ENCODE assay signal across 14 cellular contexts in the genomic region with DNA sequence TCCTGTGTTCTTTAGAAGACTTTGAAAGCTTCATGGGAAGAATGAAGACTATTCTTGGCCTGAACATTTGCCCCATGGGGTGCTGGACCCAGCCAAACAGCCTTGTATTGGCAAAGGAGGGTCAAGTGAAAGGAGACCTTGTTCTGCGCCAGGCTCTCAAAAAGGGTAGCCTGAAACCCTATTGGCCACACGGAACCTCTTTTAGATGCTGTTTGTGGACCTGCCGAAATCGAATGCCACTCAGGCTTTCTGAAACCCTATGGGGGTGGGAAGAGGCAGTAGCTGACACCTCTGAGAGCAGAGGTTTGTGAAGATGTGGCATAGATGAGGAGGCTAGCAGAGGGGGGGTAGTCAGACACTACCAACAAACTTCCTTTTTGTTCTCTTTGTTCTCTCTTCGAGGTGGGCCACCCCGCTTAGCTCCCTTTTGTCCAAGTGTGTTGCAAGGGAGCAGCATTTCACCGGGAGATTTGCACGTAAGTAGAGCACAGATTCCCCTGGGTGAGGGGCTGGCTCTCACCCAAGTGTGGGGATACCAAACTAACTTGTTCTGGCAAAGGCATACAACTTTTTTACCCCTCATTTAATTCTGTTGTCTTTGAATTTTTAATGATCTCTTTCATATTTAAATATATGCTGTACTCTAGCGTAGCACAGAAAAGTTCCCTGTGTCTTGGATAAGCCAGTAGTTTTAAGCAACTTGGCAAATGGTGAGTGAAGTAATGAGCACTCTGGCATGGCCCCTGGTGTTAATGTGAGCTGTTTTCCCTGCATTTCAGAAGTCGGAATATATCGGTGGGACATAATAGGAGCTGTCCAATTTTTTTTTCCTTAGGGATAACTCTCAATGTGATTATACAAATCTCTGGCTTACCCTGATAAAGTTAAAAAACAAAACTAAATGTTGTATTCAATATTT.
DNase-seq lines count a peak whose midpoint lies in the region; ATAC-seq and TF ChIP-seq lines count a peak whose summit lies in the region.
"Had no signal": no experiment of that assay in that cellular context is flagged by ENCODE, and none has a peak within 500 bp of the region (broad histone marks: within the 10 kb centered on the region; RNA-seq: fewer than 3 reads in every experiment).

No MANE protein-coding gene starts in this region.

- DNase-seq in Right ventricle myocardium superior (peak; percentile 62), cardiac septum (ENCODE audit: low spot score) (no peak), vagina (ENCODE audit: extremely low spot score in 2 of 2) (no peak), dedifferentiated amniotic fluid mesenchymal stem cell (ENCODE audit: extremely low spot score) (no peak), epidermal melanocyte (ENCODE audit: insufficient read length, low spot score) (no peak)
- DNase-seq in naive thymus-derived CD4-positive, alpha-beta T cell, result no peak
- no peak for DNase-seq in activated naive CD4-positive, alpha-beta T cell treated with Interleukin-2 at 50 U/mL for 16 hours
- DNase-seq: kidney; NCI-H1436 treated with DMSO at 0.1 percent for 48 hours; stimulated activated CD4-positive, alpha-beta T cell treated with anti-CD3 and anti-CD28 coated beads, Interleukin-1b, Interleukin-23, amount 100 ng/mL, for 48 hours had no signal

- H3K4me3 Mint-ChIP-seq in naive thymus-derived CD4-positive, alpha-beta T cell, result no peak overlapping the region

- CTCF ChIA-PET in naive thymus-derived CD4-positive, alpha-beta T cell (lab: Charles Lee), result interaction anchor here (0.6 to 1.7 kb wide), 3 partner anchors 15 to 183 kb away, joined by 3 to 5 read pairs (median 4); no protein-coding TSS in a partner anchor

- no peak for TF ChIP-seq CTCF in vagina (IDR thresholded peaks at IDR 0.05)

- H3K27me3 ChIP-seq in naive thymus-derived CD4-positive, alpha-beta T cell (ENCODE audit: control insufficient read depth in 2 of 2, insufficient read depth in 2 of 2, low read length in 2 of 2), result no peaks in the 10 kb centered on the region
- H3K27me3 ChIP-seq in vagina, result no peaks in the 10 kb centered on the region
- H3K27me3 ChIP-seq: cardiac muscle cell, gastroesophageal sphincter, tibial nerve had no signal

- H3K9me3 ChIP-seq in naive thymus-derived CD4-positive, alpha-beta T cell (ENCODE audit: control insufficient read depth in 2 of 3, low read length in 3 of 3), result no peaks in the 10 kb centered on the region
- no peaks in the 10 kb centered on the region for H3K9me3 ChIP-seq in vagina
- H3K9me3 ChIP-seq: gastroesophageal sphincter, tibial nerve had no signal

- peaks cover 7 to 24% (median 23%) of the 10 kb centered on the region in 5 donors for H3K36me3 Mint-ChIP-seq in naive thymus-derived CD4-positive, alpha-beta T cell

- H3K27ac ChIP-seq in cingulate gyrus (ENCODE audit: low read depth, low read length) (peak overlapping the region; percentile 76), vagina (no peak overlapping the region)
- no peak overlapping the region for H3K27ac ChIP-seq in naive thymus-derived CD4-positive, alpha-beta T cell (ENCODE audit: low read depth, low read length)

- no peaks in the 10 kb centered on the region for H3K27me3 Mint-ChIP-seq in naive thymus-derived CD4-positive, alpha-beta T cell

- no peaks in the 10 kb centered on the region for H3K4me1 ChIP-seq in naive thymus-derived CD4-positive, alpha-beta T cell (ENCODE audit: control insufficient read depth in 2 of 2, insufficient read depth in 2 of 2, low read length in 2 of 2)
- no peaks in the 10 kb centered on the region for H3K4me1 ChIP-seq in vagina

- intact Hi-C loops in Right ventricle myocardium superior (cut with DNase I) (no loop called here), cardiac septum (cut with DNase I) (loop anchor here (5.0 kb wide), 1 partner anchor 106 kb away; a partner anchor contains a TSS), vagina (cut with DNase I) (loop anchor here (5.0 kb wide), 1 partner anchor 196 kb away; no protein-coding TSS in a partner anchor)
- intact Hi-C loops in naive thymus-derived CD4-positive, alpha-beta T cell (cut with micrococcal nuclease), result loop anchor here in 1 of 2 donors (5.0 kb wide), 2 partner anchors 106 to 371 kb away; a partner anchor contains a TSS

- POLR2A ChIA-PET in naive thymus-derived CD4-positive, alpha-beta T cell (lab: Charles Lee), result interaction anchor here (1.3 kb wide), 1 partner anchor 201 kb away, joined by 4 read pairs; no protein-coding TSS in a partner anchor

- peaks cover 0 to 4% (median 0%) of the 10 kb centered on the region in 11 donors for H3K9me3 Mint-ChIP-seq in naive thymus-derived CD4-positive, alpha-beta T cell

- no peak overlapping the region for H3K4me3 ChIP-seq in naive thymus-derived CD4-positive, alpha-beta T cell (ENCODE audit: low read length)
- H3K4me3 ChIP-seq in vagina, result no peak overlapping the region
- H3K4me3 ChIP-seq: cardiac muscle cell, gastroesophageal sphincter, tibial nerve had no signal

- H3K4me1 Mint-ChIP-seq in naive thymus-derived CD4-positive, alpha-beta T cell, result peaks cover 0 to 10% (median 2%) of the 10 kb centered on the region in 7 donors

- peak overlapping the region in 7 of 9 donors; percentile 7 to 56 (median 34) for H3K27ac Mint-ChIP-seq in naive thymus-derived CD4-positive, alpha-beta T cell

- TF ChIP-seq POLR2A in vagina (IDR thresholded peaks at IDR 0.05), result no peak

- ATAC-seq in Right ventricle myocardium superior (ENCODE audit: poor library complexity), result peak; percentile 46
- no peak for ATAC-seq in naive thymus-derived CD4-positive, alpha-beta T cell
- ATAC-seq: gastroesophageal sphincter had no signal

- H3K36me3 ChIP-seq in naive thymus-derived CD4-positive, alpha-beta T cell (ENCODE audit: control insufficient read depth in 2 of 3, insufficient read depth in 3 of 3, low read length in 3 of 3), result peaks cover 0 to 12% (median 7%) of the 10 kb centered on the region in 3 experiments
- H3K36me3 ChIP-seq in vagina, result no peaks in the 10 kb centered on the region
